Comparison of ENCODE assay signal across 8 cellular contexts in the genomic region with DNA sequence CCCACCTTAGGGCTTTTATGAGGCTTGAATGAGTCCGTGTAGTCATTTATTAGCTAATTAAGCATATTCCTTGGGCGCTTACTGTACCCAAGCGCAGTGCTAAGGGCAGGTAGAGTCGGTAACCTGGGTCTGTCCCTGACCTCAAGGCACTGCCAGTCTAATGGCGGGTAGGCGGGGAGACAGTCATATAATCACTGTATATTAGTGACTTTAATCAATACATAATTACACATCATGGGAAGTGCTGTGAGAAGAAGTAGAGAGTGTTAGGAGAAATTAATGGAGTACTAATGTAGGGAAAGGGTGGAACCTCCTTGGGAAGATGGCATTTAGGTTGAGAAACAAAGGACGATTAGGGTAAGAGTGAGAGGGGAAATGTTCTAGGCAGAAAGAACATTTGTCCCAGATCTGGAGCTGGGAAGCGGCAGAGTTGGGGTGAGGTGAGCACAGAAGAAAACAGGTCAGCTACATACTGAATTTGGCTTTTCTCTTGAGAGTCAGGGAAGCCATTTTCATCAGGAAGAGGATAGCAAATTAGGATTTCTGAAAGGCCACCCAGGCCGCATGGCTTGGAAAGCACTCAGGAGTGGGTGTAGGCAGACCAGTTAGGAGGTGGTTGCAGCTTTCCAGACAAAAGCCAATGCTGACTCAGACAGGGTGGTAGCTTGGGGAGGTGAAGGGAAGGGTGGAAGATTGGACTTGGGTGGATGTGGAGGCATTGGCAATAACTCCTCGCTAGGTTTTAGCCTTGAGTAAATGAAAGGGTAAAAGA. TPM values are rescaled to one million over a fixed set of nuclear protein-coding genes. Genes with fewer than 3 reads are reported as not detected.
DNase-seq lines count a peak whose midpoint lies in the region; ATAC-seq and TF ChIP-seq lines count a peak whose summit lies in the region.

No MANE protein-coding gene starts in this region.

- no peaks in the 10 kb centered on the region for H4K20me1 ChIP-seq in KMS-11 (ENCODE audit: insufficient read depth)

- peaks cover 40% of the 10 kb centered on the region for H3K4me1 ChIP-seq in KMS-11 (ENCODE audit: low read depth, poor library complexity, severe bottlenecking)

- peak overlapping the region; percentile 95 for H3K9ac ChIP-seq in KMS-11

- H3K36me3 ChIP-seq in KMS-11 (ENCODE audit: insufficient read depth) = no peaks in the 10 kb centered on the region

- H3K27me3 ChIP-seq in KMS-11 (ENCODE audit: insufficient read depth, low read depth) = no peaks in the 10 kb centered on the region

- peak overlapping the region; percentile 72 for H2AFZ ChIP-seq in KMS-11 (ENCODE audit: low read depth)

- H3K4me3 ChIP-seq in KMS-11 (IDR thresholded peaks at IDR 0.05; ENCODE audit: insufficient read depth, low read depth, low read length) (peak overlapping the region; percentile 30), choroid plexus epithelial cell (ENCODE audit: low read depth, low read length) (peak overlapping the region; percentile 98)

- DNase-seq in choroid plexus epithelial cell (ENCODE audit: low read depth) = no peak
- DNase-seq in natural killer cell = no peak
- DNase-seq in SHP77 treated with DMSO at 0.1 percent for 48 hours (lab: John Stamatoyannopoulos, UW) = no peak
- no peak for DNase-seq in cerebellar cortex (ENCODE audit: low spot score)
- DNase-seq in germinal center (ENCODE audit: low spot score) = no peak
- no peak for DNase-seq in NCI-H2029 treated with DMSO at 0.1 percent for 48 hours (lab: John Stamatoyannopoulos, UW)

- H3K27ac ChIP-seq in C4-2B (peak overlapping the region; percentile 95), KMS-11 (peak overlapping the region; percentile 95)

- H3K4me1 Mint-ChIP-seq in natural killer cell = peaks cover 47 to 58% of the 10 kb centered on the region in 2 donors

- H3K27ac Mint-ChIP-seq in natural killer cell = peak overlapping the region; percentile 99

- peaks cover 0 to 3% of the 10 kb centered on the region in 2 donors for H3K27me3 Mint-ChIP-seq in natural killer cell (ENCODE audit: low read depth in 2 of 2)

- ATAC-seq in natural killer cell = no peak

- no peaks in the 10 kb centered on the region for H3K9me3 Mint-ChIP-seq in natural killer cell

- peak overlapping the region; percentile 96 for H3K4me3 Mint-ChIP-seq in natural killer cell

- intact Hi-C loops in natural killer cell (cut with micrococcal nuclease) = loop anchor here (5.0 to 10.0 kb wide), 2 partner anchors 351 to 1064 kb away; partner anchors contain the start of genes MROH8 and RPN2

- no peak for TF ChIP-seq CTCF in C4-2B (conservative IDR thresholded peaks at IDR 0.05)
- TF ChIP-seq CTCF in KMS-11 (conservative IDR thresholded peaks at IDR 0.05; ENCODE audit: low read depth, low read length) = 0 out of 2 replicates have a peak, but pooled peaks have one; percentile 3
- TF ChIP-seq CTCF in choroid plexus epithelial cell (conservative IDR thresholded peaks at IDR 0.05; ENCODE audit: low read depth, low read length) = no peak
- TF ChIP-seq CTCF in natural killer cell (IDR thresholded peaks at IDR 0.05) = no peak

- H3K4me2 ChIP-seq in KMS-11 = peak overlapping the region; percentile 97

- no peaks in the 10 kb centered on the region for H3K36me3 Mint-ChIP-seq in natural killer cell

- H3K79me2 ChIP-seq in KMS-11 (ENCODE audit: insufficient read depth, low read depth) = peaks cover 38% of the 10 kb centered on the region

RNA-seq across cellular contexts. Expression of gene BLCAP, which starts 1.0 kb away (rescaled TPM):
- total RNA-seq in natural killer cell = 10 to 100 TPM; 60.4 to 80.1 (median 77.9) TPM

RNA-seq across cellular contexts. Expression of gene NNAT, which starts 7.6 kb away (rescaled TPM):
- total RNA-seq in natural killer cell = not detected
